In the genomic region with DNA sequence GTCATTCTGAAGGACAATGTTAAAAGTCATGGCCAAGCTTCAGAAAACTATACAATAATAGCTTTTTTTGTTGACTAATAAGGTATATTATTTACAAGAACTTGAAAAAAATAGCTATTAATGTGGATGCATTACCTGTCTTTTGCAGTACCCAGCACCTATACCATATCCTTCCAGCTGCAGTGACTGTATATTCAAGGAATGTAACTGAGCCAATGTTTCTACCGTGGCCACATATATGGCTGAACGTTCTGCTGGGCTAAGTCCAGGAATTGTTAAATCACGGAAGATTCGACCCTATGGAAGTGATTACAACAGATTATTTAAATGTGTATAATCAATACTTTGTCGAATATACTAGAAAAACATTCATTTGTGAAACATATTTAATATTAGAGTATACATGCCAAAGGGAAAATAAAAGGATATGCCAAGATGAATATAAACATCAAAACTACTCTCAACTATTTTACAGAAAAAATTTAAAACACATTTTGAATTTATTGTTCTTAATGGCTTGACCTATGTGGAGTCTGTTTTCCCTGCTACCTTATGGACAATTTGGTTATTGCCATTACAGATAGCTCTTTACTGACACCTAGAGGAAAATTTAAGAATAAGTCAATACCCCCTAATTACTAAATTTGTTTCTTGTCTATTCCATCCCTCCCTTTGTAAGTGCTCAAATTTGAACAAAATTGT, we compare ENCODE assay signal across 8 cellular contexts. TPM values are rescaled to one million over a fixed set of nuclear protein-coding genes. Genes with fewer than 3 reads are reported as not detected.
DNase-seq lines count a peak whose midpoint lies in the region; ATAC-seq and TF ChIP-seq lines count a peak whose summit lies in the region.

No MANE protein-coding gene starts in this region.

- POLR2A ChIA-PET in AG04449 (lab: Yijun Ruan, JAX): interaction anchor here (1.1 kb wide), 1 partner anchor 18 kb away, joined by 4 read pairs; a partner anchor contains a TSS
- POLR2A ChIA-PET in activated CD8-positive, alpha-beta T cell treated with anti-CD3 and anti-CD28 coated beads for 36 hours (lab: Charles Lee): no interaction called here

- H3K27ac Mint-ChIP-seq in activated CD8-positive, alpha-beta T cell treated with anti-CD3 and anti-CD28 coated beads for 36 hours: no peak overlapping the region

- H3K27ac ChIP-seq in heart right ventricle: no peak overlapping the region
- H3K27ac ChIP-seq in spleen: no peak overlapping the region

- H3K9me3 ChIP-seq in heart right ventricle: no peaks in the 10 kb centered on the region
- no peaks in the 10 kb centered on the region for H3K9me3 ChIP-seq in spleen

- 61 to 65% methylated on average over 5 of the region's 5 CpGs for WGBS in heart right ventricle, 2 donors
- 76 to 90% (median 82%) methylated on average over 5 of the region's 5 CpGs for WGBS in spleen, 5 donors

- peaks cover 0 to 7% (median 0%) of the 10 kb centered on the region in 9 donors for H3K4me1 ChIP-seq in heart right ventricle
- H3K4me1 ChIP-seq in spleen: peaks cover 0 to 12% (median 0%) of the 10 kb centered on the region in 6 donors

- CTCF ChIA-PET in AG04449 (lab: Yijun Ruan, JAX): interaction anchor here (0.9 to 6.7 kb wide), 33 partner anchors 9 to 293 kb away, joined by 3 to 524 read pairs (median 4); a partner anchor contains a TSS
- CTCF ChIA-PET in activated CD8-positive, alpha-beta T cell treated with anti-CD3 and anti-CD28 coated beads for 36 hours (lab: Charles Lee): interaction anchor here (0.7 to 6.7 kb wide), 25 partner anchors 10 to 293 kb away, joined by 3 to 130 read pairs (median 5); a partner anchor contains a TSS

- H3K36me3 ChIP-seq in heart right ventricle (peaks cover 0 to 62% (median 9%) of the 10 kb centered on the region in 9 donors), spleen (peaks cover 3 to 48% (median 22%) of the 10 kb centered on the region in 6 donors)

- H3K4me1 Mint-ChIP-seq in activated CD8-positive, alpha-beta T cell treated with anti-CD3 and anti-CD28 coated beads for 36 hours (ENCODE audit: low read depth): peaks cover 9% of the 10 kb centered on the region

- no peak overlapping the region for H3K4me3 Mint-ChIP-seq in activated CD8-positive, alpha-beta T cell treated with anti-CD3 and anti-CD28 coated beads for 36 hours

- no peak for DNase-seq in AG04449 (ENCODE audit: low read depth, low spot score)
- DNase-seq in GM13977 (ENCODE audit: low spot score): peak; percentile 59
- DNase-seq in NCI-H2081 treated with DMSO at 0.1 percent for 48 hours (lab: John Stamatoyannopoulos, UW): peak; percentile 28
- DNase-seq in activated CD8-positive, alpha-beta T cell treated with anti-CD3 and anti-CD28 coated beads for 36 hours: no peak
- DNase-seq in heart right ventricle: no peak
- no peak for DNase-seq in spleen
- no peak for DNase-seq in stimulated activated CD4-positive, alpha-beta T cell treated with anti-CD3 and anti-CD28 coated beads, Interleukin-4, amount 100 ng/mL, for 24 hours

- peaks cover 9% of the 10 kb centered on the region for H3K36me3 Mint-ChIP-seq in activated CD8-positive, alpha-beta T cell treated with anti-CD3 and anti-CD28 coated beads for 36 hours (ENCODE audit: low read depth)

- TF ChIP-seq CTCF in AG04449 (IDR thresholded peaks at IDR 0.05; ENCODE audit: insufficient read depth, low read length, missing control alignments): peak; percentile 41
- peak; percentile 49 for TF ChIP-seq CTCF in GM13977 (IDR thresholded peaks at IDR 0.05; ENCODE audit: extremely low read depth, insufficient read depth, missing control alignments)
- TF ChIP-seq CTCF in activated CD8-positive, alpha-beta T cell treated with anti-CD3 and anti-CD28 coated beads for 36 hours (IDR thresholded peaks at IDR 0.05): peak; percentile 75
- TF ChIP-seq CTCF in heart right ventricle (IDR thresholded peaks at IDR 0.05): peak; percentile 69 to 89 (median 84)
- peak; percentile 39 to 78 (median 67) for TF ChIP-seq CTCF in spleen (IDR thresholded peaks at IDR 0.05 in 8 of 11, conservative IDR thresholded peaks at IDR 0.05 in 3 of 11)

- no peaks in the 10 kb centered on the region for H3K9me3 Mint-ChIP-seq in activated CD8-positive, alpha-beta T cell treated with anti-CD3 and anti-CD28 coated beads for 36 hours

- in situ Hi-C loops in GM13977 (cut with MboI; ENCODE audit: low pct_unique_long_range_greater_than_20kb, low sequenced_read_pairs, unreplicated experiment): no loop called here

- no peaks in the 10 kb centered on the region for H3K27me3 ChIP-seq in heart right ventricle
- H3K27me3 ChIP-seq in spleen (replicated peaks in 1 of 7): no peaks in the 10 kb centered on the region

- peak; percentile 77 for ATAC-seq in activated CD8-positive, alpha-beta T cell treated with anti-CD3 and anti-CD28 coated beads for 36 hours
- ATAC-seq in heart right ventricle (peak in 4 of 8 donors; percentile 48 to 72 (median 66)), GM21619 (IDR thresholded peaks at IDR 0.05; ENCODE audit: unreplicated experiment) (no peak)

- H3K27me3 Mint-ChIP-seq in activated CD8-positive, alpha-beta T cell treated with anti-CD3 and anti-CD28 coated beads for 36 hours: no peaks in the 10 kb centered on the region

- H3K4me3 ChIP-seq in AG04449 (ENCODE audit: low read depth, low read length) (no peak overlapping the region), heart right ventricle (no peak overlapping the region), spleen (no peak overlapping the region)

- no peak for TF ChIP-seq POLR2A in spleen (IDR thresholded peaks at IDR 0.05)

- intact Hi-C loops in activated CD8-positive, alpha-beta T cell treated with anti-CD3 and anti-CD28 coated beads for 36 hours (cut with micrococcal nuclease): loop anchor here (1.0 to 10.0 kb wide), 2 partner anchors 106 to 287 kb away; no protein-coding TSS in a partner anchor
- intact Hi-C loops in heart right ventricle (cut with DNase I): loop anchor here (1.0 to 10.0 kb wide), 6 partner anchors 105 to 287 kb away; no protein-coding TSS in a partner anchor
- intact Hi-C loops in spleen (cut with DNase I; ENCODE audit: low total_unique reads): loop anchor here (5.0 to 10.0 kb wide), 2 partner anchors 105 to 287 kb away; no protein-coding TSS in a partner anchor

RNA-seq across cellular contexts. Expression of a gene that starts 17.6 kb away (rescaled TPM):
- 10 to 100 TPM; 20.6 to 22.3 TPM for total RNA-seq in activated CD8-positive, alpha-beta T cell treated with anti-CD3 and anti-CD28 coated beads for 36 hours
- total RNA-seq in heart right ventricle (10 to 100 TPM; 11.8 to 31.2 (median 22.2) TPM), spleen (10 to 100 TPM; 21.0 to 40.0 (median 25.6) TPM)
- polyA plus RNA-seq in heart right ventricle (10 to 100 TPM in 1 of 2 donors, 1 to 10 TPM in 1; 7.6 to 30.6 TPM), spleen (10 to 100 TPM in 2 of 3 donors, 1 to 10 TPM in 1; 6.8 to 17.9 (median 13.0) TPM)

RNA-seq across cellular contexts. Expression of a gene that starts 18.1 kb away (rescaled TPM):
- 10 to 100 TPM; 67.7 to 69.4 TPM for total RNA-seq in activated CD8-positive, alpha-beta T cell treated with anti-CD3 and anti-CD28 coated beads for 36 hours
- total RNA-seq in heart right ventricle (10 to 100 TPM; 29.8 to 42.2 (median 37.6) TPM), spleen (10 to 100 TPM; 37.3 to 71.5 (median 52.8) TPM)
- polyA plus RNA-seq in heart right ventricle (10 to 100 TPM; 31.1 to 43.1 TPM), spleen (10 to 100 TPM; 19.2 to 33.3 (median 30.8) TPM)

RNA-seq across cellular contexts. Expression of a gene that starts 44.9 kb away (rescaled TPM):
- not detected for total RNA-seq in activated CD8-positive, alpha-beta T cell treated with anti-CD3 and anti-CD28 coated beads for 36 hours
- total RNA-seq in heart right ventricle: 1 to 10 TPM in 8 of 10 donors, under 1 TPM in 2; 0.47 to 3.4 (median 2.0) TPM
- polyA plus RNA-seq in heart right ventricle: 1 to 10 TPM in 1 of 2 donors, under 1 TPM in 1; 0.78 to 3.6 TPM
- total RNA-seq in spleen: 1 to 10 TPM; 1.1 to 2.6 (median 1.3) TPM
- polyA plus RNA-seq in spleen: 1 to 10 TPM in 2 of 3 donors, under 1 TPM in 1; 0.50 to 1.2 (median 1.0) TPM

Comparison
In these comparisons a context has a peak if more than half of its experiments do, and no peak if none do; other contexts are left out.
1. DNase-seq: peak in GM13977 (single experiment) and NCI-H2081 treated with DMSO at 0.1 percent for 48 hours (single experiment); none in AG04449 (single experiment), activated CD8-positive, alpha-beta T cell treated with anti-CD3 and anti-CD28 coated beads for 36 hours (single experiment), heart right ventricle (0 of 2), spleen (single experiment) and stimulated activated CD4-positive, alpha-beta T cell treated with anti-CD3 and anti-CD28 coated beads, Interleukin-4, amount 100 ng/mL, for 24 hours (single experiment).
2. Peak in every context shown above with its lines, with median percentiles within 50 percentile points of each other: CTCF ChIP-seq.